In the genomic region with DNA sequence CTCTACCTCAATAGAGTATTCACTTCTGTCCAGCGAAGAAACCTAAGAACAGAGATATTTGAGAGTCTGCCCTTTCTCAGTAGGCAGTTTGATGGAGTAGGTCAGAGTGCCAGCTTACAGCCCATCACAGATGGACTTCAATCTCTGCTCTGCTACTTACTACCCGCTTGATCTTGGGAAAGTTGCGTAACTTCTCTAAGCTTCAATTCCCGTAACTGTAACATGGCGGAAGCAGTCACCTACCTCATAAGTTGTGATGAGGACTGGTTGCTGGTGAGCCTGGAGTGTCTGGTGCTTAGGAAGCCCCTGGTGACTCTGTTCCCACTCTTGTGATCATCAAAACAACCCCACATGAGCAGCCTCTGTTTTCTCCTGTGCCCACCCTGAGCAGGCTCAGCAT, we compare ENCODE assay signal across 29 cellular contexts. TPM values are rescaled to one million over a fixed set of nuclear protein-coding genes. Genes with fewer than 3 reads are reported as not detected.
"Had no signal": no experiment of that assay in that cellular context is flagged by ENCODE, and none has a peak within 500 bp of the region (broad histone marks: within the 10 kb centered on the region; RNA-seq: fewer than 3 reads in every experiment).

No MANE protein-coding gene starts in this region.

- ATAC-seq: effector memory CD8-positive, alpha-beta T cell; esophagus mucosa; gastroesophageal sphincter; heart left ventricle; left cardiac atrium; left lung; left ventricle myocardium superior; lower lobe of right lung; mucosa of descending colon had no signal

- H3K27me3 ChIP-seq: colonic mucosa had no signal

- H3K4me1 ChIP-seq: colonic mucosa, esophagus squamous epithelium, gastroesophageal sphincter, heart left ventricle, left lung, lower lobe of right lung had no signal

- H3K36me3 ChIP-seq: colonic mucosa, esophagus squamous epithelium, gastroesophageal sphincter, heart left ventricle, left lung, lower lobe of right lung had no signal

- H3K27ac Mint-ChIP-seq: dendritic cell treated with granulocyte-macrophage colony-stimulating factor and Interleukin-4, amounts not matched to agents 40 ng/mL and 50 ng/mL, for 4 days; effector memory CD8-positive, alpha-beta T cell; endodermal cell; mesothelial cell of epicardium had no signal

- H3K9me3 ChIP-seq: colonic mucosa, esophagus squamous epithelium, gastroesophageal sphincter, heart left ventricle, left lung, lower lobe of right lung, mucosa of descending colon had no signal

- H2AFZ ChIP-seq: hepatocyte had no signal

- DNase-seq: colonic mucosa; cortex of kidney; effector CD8-positive, alpha-beta T cell; effector memory CD8-positive, alpha-beta T cell; endodermal cell; esophagus squamous epithelium; foreskin fibroblast; heart left ventricle; hypothalamus; left cardiac atrium; left lung; left ventricle myocardium superior; lower lobe of right lung; mesenchymal stem cell; mucosa of descending colon had no signal

- H3K79me2 ChIP-seq: hepatocyte had no signal

- H3K4me2 ChIP-seq: hepatocyte had no signal

- H3K27ac ChIP-seq: colonic mucosa, epithelial cell of prostate, esophagus squamous epithelium, gastroesophageal sphincter, heart left ventricle, hepatocyte, left lung, lower lobe of right lung had no signal

- H3K4me3 Mint-ChIP-seq: dendritic cell treated with granulocyte-macrophage colony-stimulating factor and Interleukin-4, amounts not matched to agents 40 ng/mL and 50 ng/mL, for 4 days; effector memory CD8-positive, alpha-beta T cell; endodermal cell; mesothelial cell of epicardium had no signal

- H3K9me3 Mint-ChIP-seq: dendritic cell treated with granulocyte-macrophage colony-stimulating factor and Interleukin-4, amounts not matched to agents 40 ng/mL and 50 ng/mL, for 4 days; effector memory CD8-positive, alpha-beta T cell; endodermal cell; mesothelial cell of epicardium had no signal

- H3K4me3 ChIP-seq: colonic mucosa, esophagus squamous epithelium, gastroesophageal sphincter, heart left ventricle, hepatocyte, left lung, lower lobe of right lung, mucosa of descending colon had no signal

- FAIRE-seq: endometrium, frontal cortex, islet of Langerhans, keratinocyte had no signal

RNA-seq across cellular contexts. Expression of a gene that starts 31.0 kb away (rescaled TPM):
- total RNA-seq: chondrocyte, dermis microvascular lymphatic vessel endothelial cell, esophagus mucosa, esophagus squamous epithelium, heart left ventricle, left cardiac atrium, left ventricle myocardium superior, lower lobe of right lung, lung microvascular endothelial cell, myocyte had no signal
- polyA plus RNA-seq: heart left ventricle, keratinocyte had no signal

RNA-seq across cellular contexts. Expression of a gene that starts 45.1 kb away (rescaled TPM):
- total RNA-seq: myocyte had no signal
